Comparison of ENCODE assay signal across 8 cellular contexts in the genomic region with DNA sequence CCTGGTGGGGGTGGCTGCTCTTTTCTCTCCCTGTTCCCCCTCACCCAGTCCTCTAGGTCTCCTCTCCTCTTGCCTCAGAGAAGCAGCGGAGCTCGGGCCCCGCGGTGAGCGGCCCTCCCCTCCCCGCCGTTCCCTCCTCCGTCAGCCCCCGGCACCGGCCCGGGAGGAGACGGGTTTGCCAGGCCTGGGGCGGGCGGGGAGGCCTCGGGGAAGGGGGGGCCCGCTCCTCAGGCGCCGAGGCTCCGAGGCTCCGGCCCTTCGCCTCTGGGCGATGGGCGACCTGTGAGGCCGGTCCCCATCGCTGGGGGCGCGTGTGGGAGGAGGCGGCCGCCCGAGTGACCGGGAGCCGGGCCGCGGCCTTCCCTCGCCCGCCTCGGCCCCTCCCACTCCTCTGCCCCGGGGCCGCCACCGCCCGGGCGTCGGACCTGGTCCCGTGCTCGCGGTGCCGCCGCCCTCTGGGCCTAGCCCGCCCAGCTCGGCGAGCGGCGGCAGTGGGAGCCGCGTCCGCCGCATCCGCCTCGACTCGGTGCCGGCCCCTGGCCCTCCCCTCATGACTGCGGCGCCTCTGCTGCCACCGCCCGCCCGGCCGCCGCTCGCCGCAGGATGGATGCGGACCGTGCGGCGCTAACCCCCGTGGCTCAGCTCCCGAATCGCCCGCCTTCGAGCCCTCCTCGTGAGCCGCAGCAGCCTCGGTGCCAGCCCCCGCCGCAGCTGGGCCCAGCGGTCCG. TPM values are rescaled to one million over a fixed set of nuclear protein-coding genes. Genes with fewer than 3 reads are reported as not detected.
DNase-seq lines count a peak whose midpoint lies in the region; ATAC-seq, FAIRE-seq and TF ChIP-seq lines count a peak whose summit lies in the region.

No MANE protein-coding gene starts in this region.

- 2% methylated on average over 43 of the region's 86 CpGs; no CpG with 5 or more reads in 1 of the 2 experiments for WGBS in H1 (ENCODE audit: extremely low coverage in 1 of 2, insufficient coverage in 1 of 2, insufficient read length in 1 of 2, insufficient replicate concordance in 2 of 2, low coverage in 1 of 2, low lambda C conversion rate in 2 of 2, missing lambda C conversion rate in 1 of 2), 2 experiments
- 0% methylated on average over 57 to 67 of the region's 86 CpGs for WGBS in mesodermal cell (ENCODE audit: insufficient coverage in 2 of 2), 2 experiments

- peaks cover 21 to 46% of the 10 kb centered on the region in 2 experiments for H3K79me2 ChIP-seq in H1 (ENCODE audit: control insufficient read depth in 1 of 2, insufficient read depth in 2 of 2, low read length in 2 of 2)

- no peak overlapping the region for H2BK120ac ChIP-seq in H1 (replicated peaks; ENCODE audit: low read depth, low read length)

- H4K8ac ChIP-seq in H1 (ENCODE audit: extremely low read depth, insufficient read depth, low read length) = peak overlapping the region; percentile 91

- TF ChIP-seq EP300 in H1 (IDR thresholded peaks at IDR 0.05; ENCODE audit: borderline replicate concordance in 1 of 2, low read depth in 2 of 2, low read length in 2 of 2) = no peak

- H3K4me2 ChIP-seq in H1 (ENCODE audit: insufficient read depth in 1 of 2, low read depth in 2 of 2, low read length in 2 of 2) = peak overlapping the region; percentile 85 to 98

- no peak for TF ChIP-seq POLR2A in H1 (IDR thresholded peaks at IDR 0.05; ENCODE audit: control extremely low read depth in 1 of 2, low read depth in 2 of 2, low read length in 2 of 2)

- H2AK5ac ChIP-seq in H1 (ENCODE audit: low read depth, low read length) = no peak overlapping the region

- no peak overlapping the region for H3K23ac ChIP-seq in H1 (ENCODE audit: insufficient read length)

- no peak overlapping the region for H3K4ac ChIP-seq in H1 (replicated peaks; ENCODE audit: insufficient read length, low read depth, low read length)

- no peak overlapping the region for H2AFZ ChIP-seq in H1 (ENCODE audit: low read length)

- H3K4me1 ChIP-seq in ES-I3 (ENCODE audit: insufficient read depth, low read length) (peaks cover 7% of the 10 kb centered on the region; the same call in 1 of the 2 replicates), H1 (replicated peaks in 1 of 4; ENCODE audit: control insufficient read depth in 3 of 4, insufficient read depth in 4 of 4, low read length in 3 of 4) (peaks cover 3 to 11% (median 4%) of the 10 kb centered on the region in 4 experiments; a peak in 6 of 7 replicates), mesodermal cell (ENCODE audit: control insufficient read depth, insufficient read depth, low read length, poor library complexity, severe bottlenecking) (peaks cover 10% of the 10 kb centered on the region)

- H3K36me3 ChIP-seq in ES-I3 (ENCODE audit: insufficient read depth, low read length) (no peaks in the 10 kb centered on the region), H1 (ENCODE audit: control insufficient read depth in 2 of 4, insufficient read depth in 4 of 4, low read length in 3 of 4) (no peaks in the 10 kb centered on the region), mesodermal cell (ENCODE audit: control insufficient read depth, insufficient read depth, low read length) (peaks cover 11% of the 10 kb centered on the region)

- no peak overlapping the region for H2BK15ac ChIP-seq in H1 (ENCODE audit: low read length)

- POLR2A ChIA-PET in H1 (lab: Charles Lee; ENCODE audit: partially characterized antibody) = interaction anchor here (0.5 to 3.5 kb wide), 9 partner anchors 20 to 139 kb away, joined by 3 to 20 read pairs (median 4); no protein-coding TSS in a partner anchor

- no peak overlapping the region for H4K91ac ChIP-seq in H1 (replicated peaks; ENCODE audit: insufficient read length, low read length)

- TF ChIP-seq CTCF in H1 (IDR thresholded peaks at IDR 0.05; ENCODE audit: control extremely low read depth in 1 of 3, insufficient read depth in 1 of 3, low read depth in 1 of 3, low read length in 3 of 3) = peak in 1 of 3 experiments; percentile 26; a peak in 1 of 4 replicates

- no peaks in the 10 kb centered on the region for H3K9me3 ChIP-seq in ES-I3 (ENCODE audit: control insufficient read depth, insufficient read depth, low read length)
- no peaks in the 10 kb centered on the region; a peak in 1 of 4 replicates for H3K9me3 ChIP-seq in H1 (ENCODE audit: insufficient read depth in 2 of 2, low read depth in 1 of 2, low read length in 1 of 2)
- H3K9me3 ChIP-seq in mesodermal cell (ENCODE audit: control insufficient read depth, low read length) = no peaks in the 10 kb centered on the region

- H3K79me1 ChIP-seq in H1 (ENCODE audit: low read depth, low read length) = no peaks in the 10 kb centered on the region

- CTCF ChIA-PET in H1 (lab: Charles Lee; ENCODE audit: partially characterized antibody) = interaction anchor here (0.6 to 4.1 kb wide), 9 partner anchors 12 to 640 kb away, joined by 3 to 35 read pairs (median 4); no protein-coding TSS in a partner anchor

- H3K14ac ChIP-seq in H1 (ENCODE audit: insufficient read length) = no peak overlapping the region

- H3K27ac ChIP-seq in H1 (ENCODE audit: low read depth, low read length) (no peak overlapping the region), mesodermal cell (ENCODE audit: low read depth, low read length, severe bottlenecking) (peak overlapping the region; percentile 73), substantia nigra (ENCODE audit: low read depth, low read length, poor library complexity, severe bottlenecking) (peak overlapping the region; percentile 95)

- H2BK5ac ChIP-seq in H1 (ENCODE audit: low read depth, low read length) = no peak overlapping the region; the same call in none of the 2 replicates

- H4K5ac ChIP-seq in H1 (ENCODE audit: insufficient read length, low read depth, low read length) = peak overlapping the region; percentile 90

- H3K18ac ChIP-seq in H1 (ENCODE audit: extremely low read depth, low read length) = peak overlapping the region; percentile 43; the same call in 1 of the 2 replicates

- H3K9ac ChIP-seq in ES-I3 (ENCODE audit: low read depth, low read length) (peak overlapping the region; percentile 81), H1 (replicated peaks in 1 of 4; ENCODE audit: extremely low read depth in 1 of 4, low read depth in 3 of 4, low read length in 3 of 4) (peak overlapping the region; percentile 68 to 85 (median 80))

- DNase-seq in HUDEP-2 (lab: John Stamatoyannopoulos, UW; ENCODE audit: unreplicated experiment in 76 of 76) (peak in 45 of 76 experiments; percentile 19 to 82 (median 45)), H1 (ENCODE audit: low read depth in 1 of 2, low spot score in 2 of 2) (peak in 1 of 2 experiments; percentile 71), substantia nigra (lab: John Stamatoyannopoulos, UW) (peak in 32 of 49 donors; percentile 38 to 94 (median 66)), GOT3 (lab: John Stamatoyannopoulos, UW) (no peak)

- H2BK12ac ChIP-seq in H1 (ENCODE audit: low read depth, low read length) = no peak overlapping the region

- no peak for FAIRE-seq in H1 (lab: Jason Lieb, UNC)

- TF ChIP-seq RAD21 in H1 (IDR thresholded peaks at IDR 0.05 in 1 of 2, conservative IDR thresholded peaks at IDR 0.05 in 1 of 2; ENCODE audit: low read depth in 2 of 2, low read length in 2 of 2) = no peak; a peak in 1 of 4 replicates

- peak overlapping the region; percentile 67 for H3K56ac ChIP-seq in H1 (replicated peaks; ENCODE audit: insufficient read length, low read depth, low read length)

- H3K4me3 ChIP-seq in H1 (ENCODE audit: extremely low read depth in 1 of 4, insufficient read depth in 2 of 4, low read depth in 3 of 4, low read length in 4 of 4) = peak overlapping the region; percentile 71 to 84 (median 78)
- H3K4me3 ChIP-seq in mesodermal cell (ENCODE audit: extremely low read depth, insufficient read depth, low read length, poor library complexity, severe bottlenecking) = peak overlapping the region; percentile 87

- H4K20me1 ChIP-seq in H1 (replicated peaks in 1 of 2; ENCODE audit: control insufficient read depth in 1 of 2, insufficient read depth in 2 of 2, low read length in 2 of 2) = peaks cover 18 to 28% of the 10 kb centered on the region in 2 experiments

- H3K23me2 ChIP-seq in H1 (ENCODE audit: low read depth, low read length) = peaks cover 18% of the 10 kb centered on the region

- no peak overlapping the region for H2BK20ac ChIP-seq in H1 (ENCODE audit: low read length)

- H3K27me3 ChIP-seq in H1 (replicated peaks in 1 of 4; ENCODE audit: control insufficient read depth in 3 of 4, extremely low read depth in 1 of 4, insufficient read depth in 3 of 4, low read length in 3 of 4) = no peaks in the 10 kb centered on the region

- ATAC-seq in GM21390 (IDR thresholded peaks at IDR 0.05; ENCODE audit: unreplicated experiment) = peak; percentile 22
- ATAC-seq in activated CD4-positive, CD25-positive, alpha-beta regulatory T cell treated with anti-CD3 and anti-CD28 coated beads, Interleukin-2, amount 50 U/mL, for 24 hours = peak; percentile 15 to 21

TF ChIP-seq in H1, 55 proteins besides CTCF, POLR2A, EP300 and RAD21 (continues in another document):
- TF ChIP-seq, protein P1, sequence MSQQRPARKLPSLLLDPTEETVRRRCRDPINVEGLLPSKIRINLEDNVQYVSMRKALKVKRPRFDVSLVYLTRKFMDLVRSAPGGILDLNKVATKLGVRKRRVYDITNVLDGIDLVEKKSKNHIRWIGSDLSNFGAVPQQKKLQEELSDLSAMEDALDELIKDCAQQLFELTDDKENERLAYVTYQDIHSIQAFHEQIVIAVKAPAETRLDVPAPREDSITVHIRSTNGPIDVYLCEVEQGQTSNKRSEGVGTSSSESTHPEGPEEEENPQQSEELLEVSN (IDR thresholded peaks at IDR 0.05) = 0 out of 2 replicates have a peak, but pooled peaks have one; percentile 14
- TF ChIP-seq ASH2L (IDR thresholded peaks at IDR 0.05; ENCODE audit: low read length) (peak; percentile 40), CHD1 (IDR thresholded peaks at IDR 0.05; ENCODE audit: low read depth, low read length) (no peak)
- TF ChIP-seq, protein P2, sequence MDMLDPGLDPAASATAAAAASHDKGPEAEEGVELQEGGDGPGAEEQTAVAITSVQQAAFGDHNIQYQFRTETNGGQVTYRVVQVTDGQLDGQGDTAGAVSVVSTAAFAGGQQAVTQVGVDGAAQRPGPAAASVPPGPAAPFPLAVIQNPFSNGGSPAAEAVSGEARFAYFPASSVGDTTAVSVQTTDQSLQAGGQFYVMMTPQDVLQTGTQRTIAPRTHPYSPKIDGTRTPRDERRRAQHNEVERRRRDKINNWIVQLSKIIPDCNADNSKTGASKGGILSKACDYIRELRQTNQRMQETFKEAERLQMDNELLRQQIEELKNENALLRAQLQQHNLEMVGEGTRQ (IDR thresholded peaks at IDR 0.05; ENCODE audit: low read length) = no peak

RNA-seq across cellular contexts. Expression of gene WNK1, which starts 0.5 kb away (rescaled TPM):
- total RNA-seq in H1 (2021; fragmentation: NEBNext Ultra II Directional; extraction: Animal tissue kit (Norgen Biotek cat#: 25700)) = 151 and 157 TPM in 2 replicates
- polyA plus RNA-seq in H1 (2011; rRNA removed) = 65.6 and 88.2 TPM in 2 replicates
- 64.7 TPM for polyA plus RNA-seq in H1 (2011; cell fraction: cytosol; rRNA removed)
- polyA plus RNA-seq in H1 (2011; cell fraction: nucleus; rRNA removed) = 126 TPM
- 83.6 to 122 TPM (median 104 TPM) in 4 replicates for polyA plus RNA-seq in H1 (2012, experiment 1 of 2)
- polyA plus RNA-seq in H1 (2012, experiment 2 of 2) = 3.8 TPM
- 50.7 TPM for polyA plus RNA-seq in H1 (2013, experiment 1 of 2)
- 43.2 TPM for polyA plus RNA-seq in H1 (2013, experiment 2 of 2)
- 308 and 326 TPM in 2 replicates for polyA minus RNA-seq in H1 (2011; rRNA and poly(A)+ RNA removed)
- 269 TPM for polyA minus RNA-seq in H1 (2011; cell fraction: cytosol; rRNA and poly(A)+ RNA removed)
- 226 TPM for polyA minus RNA-seq in H1 (2011; cell fraction: nucleus; rRNA and poly(A)+ RNA removed)
- 95.2 TPM for polyA plus RNA-seq in mesodermal cell (2013, experiment 1 of 2)
- 88.1 TPM for polyA plus RNA-seq in mesodermal cell (2013, experiment 2 of 2)
